11 cellular contexts compared by ENCODE assay signal in the genomic region with DNA sequence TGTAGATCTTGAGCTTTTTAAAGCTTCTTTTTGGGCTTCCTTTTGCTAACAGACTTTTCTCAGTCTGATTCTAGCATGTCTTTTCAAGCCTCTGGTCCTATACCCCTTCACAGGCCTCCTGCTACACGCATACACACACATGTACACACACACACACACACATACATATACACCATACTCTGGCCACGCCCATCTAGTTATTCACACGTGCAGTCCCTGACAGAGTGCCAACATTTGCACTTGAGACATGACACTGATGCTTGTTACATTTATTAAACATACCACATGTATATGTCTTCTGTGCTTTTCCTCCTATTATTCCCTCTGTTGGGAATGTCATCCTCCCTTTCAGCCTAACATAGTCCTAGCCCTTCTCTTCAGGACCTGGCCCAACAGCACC.
A peak's percentile ranks its signal among the peaks of the same experiment; 100 is the strongest.
DNase-seq lines count a peak whose midpoint lies in the region; ATAC-seq and TF ChIP-seq lines count a peak whose summit lies in the region.
"Had no signal": no experiment of that assay in that cellular context is flagged by ENCODE, and none has a peak within 500 bp of the region (broad histone marks: within the 10 kb centered on the region; RNA-seq: fewer than 3 reads in every experiment).

No MANE protein-coding gene starts in this region.

- peak overlapping the region; percentile 83 for H3K4me3 Mint-ChIP-seq in dendritic cell treated with granulocyte-macrophage colony-stimulating factor and Interleukin-4, amounts not matched to agents 40 ng/mL and 50 ng/mL, for 4 days
- H3K4me3 Mint-ChIP-seq in neural crest cell = peak overlapping the region; percentile 71

- H3K27ac ChIP-seq in left ventricle myocardium inferior (replicated peaks) (peak overlapping the region; percentile 92), upper lobe of right lung (peak overlapping the region; percentile 85)

- H3K4me3 ChIP-seq in left ventricle myocardium inferior (peak overlapping the region; percentile 41), upper lobe of right lung (peak overlapping the region; percentile 6)

- peaks cover 22% of the 10 kb centered on the region for H3K9me3 ChIP-seq in left ventricle myocardium inferior (replicated peaks)
- no peaks in the 10 kb centered on the region for H3K9me3 ChIP-seq in upper lobe of right lung

- H3K4me1 Mint-ChIP-seq in dendritic cell treated with granulocyte-macrophage colony-stimulating factor and Interleukin-4, amounts not matched to agents 40 ng/mL and 50 ng/mL, for 4 days (ENCODE audit: low read depth) = peaks cover 85% of the 10 kb centered on the region
- H3K4me1 Mint-ChIP-seq in neural crest cell = peaks cover 64% of the 10 kb centered on the region

- TF ChIP-seq CTCF in left ventricle myocardium inferior (IDR thresholded peaks at IDR 0.05; ENCODE audit: borderline replicate concordance) (no peak), neural crest cell (conservative IDR thresholded peaks at IDR 0.05) (no peak), upper lobe of right lung (IDR thresholded peaks at IDR 0.05) (no peak)

- H3K9me3 Mint-ChIP-seq in dendritic cell treated with granulocyte-macrophage colony-stimulating factor and Interleukin-4, amounts not matched to agents 40 ng/mL and 50 ng/mL, for 4 days = peaks cover 7% of the 10 kb centered on the region
- H3K9me3 Mint-ChIP-seq in neural crest cell = peaks cover 12% of the 10 kb centered on the region

- peak overlapping the region; percentile 97 for H3K27ac Mint-ChIP-seq in dendritic cell treated with granulocyte-macrophage colony-stimulating factor and Interleukin-4, amounts not matched to agents 40 ng/mL and 50 ng/mL, for 4 days
- H3K27ac Mint-ChIP-seq in neural crest cell (ENCODE audit: unreplicated experiment) = peak overlapping the region; percentile 98

- DNase-seq in left ventricle myocardium inferior (no peak), Right ventricle myocardium superior (no peak), neural crest cell (ENCODE audit: low read depth, low spot score) (no peak), upper lobe of right lung (no peak), NCI-H1417 (lab: John Stamatoyannopoulos, UW) (no peak), nucleus accumbens (lab: John Stamatoyannopoulos, UW) (no peak), left lobe of liver (ENCODE audit: low spot score) (no peak)
- DNase-seq: activated CD8-positive, alpha-beta memory T cell treated with anti-CD3 and anti-CD28 coated beads for 24 hours; NCI-H1092; stimulated activated naive CD8-positive, alpha-beta T cell treated with anti-CD3 and anti-CD28 coated beads, Interleukin-15, Interleukin-2, amounts not matched to agents 100 U/mL and 50 U/mL, for 24 hours had no signal

- ATAC-seq in Right ventricle myocardium superior (ENCODE audit: poor library complexity) (no peak), upper lobe of right lung (no peak), left lobe of liver (no peak)

- H3K36me3 Mint-ChIP-seq in dendritic cell treated with granulocyte-macrophage colony-stimulating factor and Interleukin-4, amounts not matched to agents 40 ng/mL and 50 ng/mL, for 4 days (ENCODE audit: low read depth) = peaks cover 11% of the 10 kb centered on the region
- peaks cover 35% of the 10 kb centered on the region for H3K36me3 Mint-ChIP-seq in neural crest cell (ENCODE audit: low read depth)

- H3K27me3 Mint-ChIP-seq in dendritic cell treated with granulocyte-macrophage colony-stimulating factor and Interleukin-4, amounts not matched to agents 40 ng/mL and 50 ng/mL, for 4 days = no peaks in the 10 kb centered on the region
- H3K27me3 Mint-ChIP-seq in neural crest cell (ENCODE audit: low read depth) = no peaks in the 10 kb centered on the region

- H3K4me1 ChIP-seq in left ventricle myocardium inferior (peaks cover 62% of the 10 kb centered on the region), upper lobe of right lung (peaks cover 48% of the 10 kb centered on the region)

- H3K27me3 ChIP-seq in left ventricle myocardium inferior (ENCODE audit: low read depth) = no peaks in the 10 kb centered on the region
- no peaks in the 10 kb centered on the region for H3K27me3 ChIP-seq in upper lobe of right lung

- intact Hi-C loops in left ventricle myocardium inferior (cut with micrococcal nuclease) (loop anchor here (10.0 kb wide), 1 partner anchor 48 kb away; no protein-coding TSS in a partner anchor), Right ventricle myocardium superior (cut with DNase I) (loop anchor here (5.0 kb wide), 1 partner anchor 51 kb away; no protein-coding TSS in a partner anchor), upper lobe of right lung (cut with DNase I) (no loop called here)
- intact Hi-C loops in dendritic cell treated with granulocyte-macrophage colony-stimulating factor and Interleukin-4, amounts not matched to agents 40 ng/mL and 50 ng/mL, for 4 days (cut with micrococcal nuclease) = loop anchor here (5.0 kb wide), 1 partner anchor 46 kb away; no protein-coding TSS in a partner anchor

- H3K36me3 ChIP-seq in left ventricle myocardium inferior (no peaks in the 10 kb centered on the region), upper lobe of right lung (no peaks in the 10 kb centered on the region)
